ENCODE assay signal across 27 cellular contexts in the genomic region with DNA sequence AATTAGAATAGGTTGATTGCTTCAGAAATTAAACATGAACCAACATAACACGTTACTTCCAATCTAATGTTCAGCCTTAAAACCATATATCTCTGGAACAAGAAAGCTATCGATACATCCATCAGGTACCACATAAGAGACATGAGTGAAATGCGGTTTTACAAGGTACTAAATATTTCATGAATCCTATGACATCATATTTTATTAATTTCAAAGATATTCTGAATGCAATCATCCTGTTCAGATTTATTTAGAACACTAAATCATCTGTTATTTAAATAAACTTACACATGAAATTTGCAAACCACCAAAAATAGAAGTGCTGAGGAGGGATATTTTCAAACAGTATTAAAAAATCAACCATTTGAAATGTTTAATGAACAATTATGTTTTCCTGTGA.
"Had no signal": no experiment of that assay in that cellular context is flagged by ENCODE, and none has a peak within 500 bp of the region (broad histone marks: within the 10 kb centered on the region; RNA-seq: fewer than 3 reads in every experiment).

No MANE protein-coding gene starts in this region.

- H3K4me3 Mint-ChIP-seq: naive thymus-derived CD4-positive, alpha-beta T cell; natural killer cell; nephron; neural progenitor cell; stimulated activated memory B cell treated with anti-CD40 and anti-IgM and Interleukin-4, amounts not matched to agents 10 μg/mL and 1 μg/mL and 100 μg/mL, for 72 hours; stimulated activated naive CD8-positive, alpha-beta T cell treated with anti-CD3 and anti-CD28 coated beads, Interleukin-15, amount 100 ng/mL, for 72 hours; type B pancreatic cell had no signal

- H3K9me3 Mint-ChIP-seq: natural killer cell; nephron; stimulated activated memory B cell treated with anti-CD40 and anti-IgM and Interleukin-4, amounts not matched to agents 10 μg/mL and 1 μg/mL and 100 μg/mL, for 72 hours; stimulated activated naive CD8-positive, alpha-beta T cell treated with anti-CD3 and anti-CD28 coated beads, Interleukin-15, amount 100 ng/mL, for 72 hours; type B pancreatic cell had no signal

- H3K9me3 ChIP-seq: psoas muscle, spleen, suprapubic skin, testis, tibial artery, transverse colon, upper lobe of right lung, uterus had no signal

- DNase-seq: naive thymus-derived CD4-positive, alpha-beta T cell; natural killer cell; posterior cingulate gyrus; psoas muscle; right cardiac atrium; spleen; stimulated activated CD4-positive, alpha-beta T cell treated with anti-CD3 and anti-CD28 coated beads, Interleukin-12 subunit alpha, Interleukin-12 subunit beta, amount 100 ng/mL, for 4 hours; stimulated activated CD4-positive, alpha-beta T cell treated with anti-CD3 and anti-CD28 coated beads, Interleukin-1b, Interleukin-23, amount 100 ng/mL, for 48 hours; stimulated activated CD4-positive, alpha-beta T cell treated with anti-CD3 and anti-CD28 coated beads, Interleukin-4, amount 100 ng/mL, for 1 hour; stimulated activated CD4-positive, alpha-beta T cell treated with anti-CD3 and anti-CD28 coated beads, Interleukin-4, amount 100 ng/mL, for 4 hours; stimulated activated CD8-positive, alpha-beta memory T cell treated with anti-CD3 and anti-CD28 coated beads, Interleukin-4, amount 100 ng/mL, for 48 hours; stimulated activated naive CD4-positive, alpha-beta T cell; stimulated activated naive CD8-positive, alpha-beta T cell treated with anti-CD3 and anti-CD28 coated beads, Interleukin-15, amount 100 ng/mL, for 72 hours; stimulated activated naive CD8-positive, alpha-beta T cell treated with anti-CD3 and anti-CD28 coated beads, Interleukin-15, Interleukin-2, amounts not matched to agents 100 U/mL and 50 U/mL, for 24 hours; substantia nigra; testis; tibial artery; transverse colon; upper lobe of right lung; uterus had no signal

- H3K4me1 Mint-ChIP-seq: neural progenitor cell; stimulated activated memory B cell treated with anti-CD40 and anti-IgM and Interleukin-4, amounts not matched to agents 10 μg/mL and 1 μg/mL and 100 μg/mL, for 72 hours; stimulated activated naive CD8-positive, alpha-beta T cell treated with anti-CD3 and anti-CD28 coated beads, Interleukin-15, amount 100 ng/mL, for 72 hours had no signal

- H3K27ac Mint-ChIP-seq: naive thymus-derived CD4-positive, alpha-beta T cell; natural killer cell; nephron; neural progenitor cell; progenitor cell of endocrine pancreas; stimulated activated memory B cell treated with anti-CD40 and anti-IgM and Interleukin-4, amounts not matched to agents 10 μg/mL and 1 μg/mL and 100 μg/mL, for 72 hours; stimulated activated naive CD8-positive, alpha-beta T cell treated with anti-CD3 and anti-CD28 coated beads, Interleukin-15, amount 100 ng/mL, for 72 hours; type B pancreatic cell had no signal

- H3K36me3 Mint-ChIP-seq: natural killer cell; stimulated activated memory B cell treated with anti-CD40 and anti-IgM and Interleukin-4, amounts not matched to agents 10 μg/mL and 1 μg/mL and 100 μg/mL, for 72 hours had no signal

- H3K27me3 Mint-ChIP-seq: type B pancreatic cell had no signal

- ATAC-seq: naive thymus-derived CD4-positive, alpha-beta T cell; natural killer cell; psoas muscle; right cardiac atrium; sciatic nerve; stimulated activated memory B cell treated with anti-CD40 and anti-IgM and Interleukin-4, amounts not matched to agents 10 μg/mL and 1 μg/mL and 100 μg/mL, for 72 hours; stimulated activated naive CD8-positive, alpha-beta T cell treated with anti-CD3 and anti-CD28 coated beads, Interleukin-15, amount 100 ng/mL, for 72 hours; stimulated activated naive CD8-positive, alpha-beta T cell treated with anti-CD3 and anti-CD28 coated beads, Interleukin-15, Interleukin-2, amounts not matched to agents 100 U/mL and 50 U/mL, for 24 hours; upper lobe of right lung had no signal
